In the genomic region with DNA sequence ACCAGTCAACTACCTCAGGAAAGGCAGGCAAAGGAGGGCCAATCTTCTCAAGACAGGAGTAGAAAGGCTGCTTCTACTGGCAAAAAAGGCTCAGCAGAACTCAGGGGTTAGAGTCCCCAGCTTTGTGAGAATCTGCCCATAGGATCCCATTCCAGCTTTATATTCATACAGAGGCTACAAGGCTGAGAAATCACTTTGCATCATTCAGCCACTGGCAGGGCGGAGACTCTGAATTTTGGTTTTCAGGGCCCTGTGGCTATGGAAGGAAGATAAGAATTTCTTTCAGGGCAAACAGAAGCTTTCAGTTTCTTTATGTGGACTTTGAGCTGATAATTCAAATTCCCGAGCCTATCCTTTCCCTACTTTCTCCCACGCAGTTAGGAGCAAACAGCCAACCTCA, we compare ENCODE assay signal across 11 cellular contexts.
DNase-seq lines count a peak whose midpoint lies in the region; ATAC-seq and TF ChIP-seq lines count a peak whose summit lies in the region.
"Had no signal": no experiment of that assay in that cellular context is flagged by ENCODE, and none has a peak within 500 bp of the region (broad histone marks: within the 10 kb centered on the region; RNA-seq: fewer than 3 reads in every experiment).

No MANE protein-coding gene starts in this region.

- intact Hi-C loops in activated CD4-positive, alpha-beta T cell treated with anti-CD3 and anti-CD28 coated beads for 36 hours (cut with DNase I, micrococcal nuclease): no loop called here
- intact Hi-C loops in PC-3 (cut with micrococcal nuclease): no loop called here

- CTCF ChIA-PET in activated CD4-positive, alpha-beta T cell treated with anti-CD3 and anti-CD28 coated beads for 36 hours (lab: Charles Lee): no interaction called here
- CTCF ChIA-PET in PC-3 (lab: Charles Lee): no interaction called here

- no peak overlapping the region for H3K18ac ChIP-seq in trophoblast cell (ENCODE audit: low read length)

- no peak overlapping the region for H2AFZ ChIP-seq in SU-DHL-6 (ENCODE audit: low read depth, low read length, severe bottlenecking)
- no peak overlapping the region for H2AFZ ChIP-seq in trophoblast cell (ENCODE audit: insufficient read depth, low read length, poor library complexity)
- H2AFZ ChIP-seq in PC-3 (ENCODE audit: low read length): no peak overlapping the region

- no peak overlapping the region for H2BK5ac ChIP-seq in trophoblast cell (ENCODE audit: low read depth, low read length, poor library complexity)

- no peaks in the 10 kb centered on the region for H3K9me3 ChIP-seq in SU-DHL-6 (ENCODE audit: insufficient read depth, low read length)
- H3K9me3 ChIP-seq in trophoblast cell (ENCODE audit: insufficient read depth, low read depth, low read length): no peaks in the 10 kb centered on the region
- no peaks in the 10 kb centered on the region for H3K9me3 ChIP-seq in PC-3 (ENCODE audit: low read length)

- H3K9ac ChIP-seq in SU-DHL-6 (ENCODE audit: low read length) (peak overlapping the region; percentile 72), trophoblast cell (ENCODE audit: low read length) (no peak overlapping the region), PC-3 (ENCODE audit: low read length) (no peak overlapping the region)

- no peak overlapping the region for H3K23ac ChIP-seq in trophoblast cell (ENCODE audit: low read length)

- no peaks in the 10 kb centered on the region for H3K79me1 ChIP-seq in trophoblast cell (ENCODE audit: low read length)

- peak overlapping the region; percentile 100 for H3K27ac ChIP-seq in SU-DHL-6 (ENCODE audit: low read depth, low read length)
- no peak overlapping the region for H3K27ac ChIP-seq in trophoblast cell (ENCODE audit: low read depth, low read length)
- H3K27ac ChIP-seq in PC-3 (ENCODE audit: low read length): no peak overlapping the region
- H3K27ac ChIP-seq: 22Rv1 had no signal

- H3K36me3 Mint-ChIP-seq in activated CD4-positive, alpha-beta T cell treated with anti-CD3 and anti-CD28 coated beads for 36 hours (ENCODE audit: low read depth): peaks cover 5% of the 10 kb centered on the region

- H2BK120ac ChIP-seq in trophoblast cell (ENCODE audit: insufficient read depth, low read length, poor library complexity): no peak overlapping the region

- no TSS peak for BruUV-seq in PC-3 (replicated peaks; lab: Mats Ljungman, UMichigan)

- H3K9me2 ChIP-seq in SU-DHL-6 (replicated peaks; ENCODE audit: insufficient read depth, low read length) (no peaks in the 10 kb centered on the region), PC-3 (replicated peaks; ENCODE audit: low read length) (no peaks in the 10 kb centered on the region)

- H4K8ac ChIP-seq in trophoblast cell (ENCODE audit: low read depth, low read length): no peak overlapping the region

- peaks cover 2% of the 10 kb centered on the region for H3K9me3 Mint-ChIP-seq in activated CD4-positive, alpha-beta T cell treated with anti-CD3 and anti-CD28 coated beads for 36 hours (ENCODE audit: low read depth)

- ATAC-seq in activated CD4-positive, alpha-beta T cell treated with anti-CD3 and anti-CD28 coated beads for 36 hours: no peak
- peak; percentile 39 for ATAC-seq in HG02763 (IDR thresholded peaks at IDR 0.05; ENCODE audit: unreplicated experiment)
- ATAC-seq in PC-3: no peak

- H3K4me2 ChIP-seq in SU-DHL-6 (ENCODE audit: low read depth, low read length, poor library complexity, severe bottlenecking): peak overlapping the region; percentile 73
- H3K4me2 ChIP-seq in trophoblast cell (ENCODE audit: low read length): no peak overlapping the region
- H3K4me2 ChIP-seq in PC-3 (ENCODE audit: low read length): no peak overlapping the region

- H3K27me3 ChIP-seq in SU-DHL-6 (ENCODE audit: low read length) (no peaks in the 10 kb centered on the region), trophoblast cell (ENCODE audit: insufficient read depth, low read length) (no peaks in the 10 kb centered on the region), PC-3 (ENCODE audit: low read length) (no peaks in the 10 kb centered on the region)

- no peak overlapping the region for H2AK5ac ChIP-seq in trophoblast cell (ENCODE audit: low read length)

- no peak for DNase-seq in activated CD4-positive, alpha-beta T cell treated with anti-CD3 and anti-CD28 coated beads for 36 hours
- no peak for DNase-seq in activated CD4-positive, alpha-beta T cell treated with anti-CD3 and anti-CD28 coated beads, Interleukin-2, amount 50 U/mL, for 4 hours
- DNase-seq in trophoblast cell (no peak), GM19240 (ENCODE audit: insufficient read length, low spot score) (no peak), PC-3 (no peak), NCI-H1694 treated with DMSO at 0.1 percent for 48 hours (lab: John Stamatoyannopoulos, UW) (no peak)
- DNase-seq: NCI-H748 treated with DMSO at 0.1 percent for 48 hours, posterior cingulate gyrus had no signal

- peaks cover 71% of the 10 kb centered on the region for H3K4me1 Mint-ChIP-seq in activated CD4-positive, alpha-beta T cell treated with anti-CD3 and anti-CD28 coated beads for 36 hours

- H3F3A ChIP-seq in SU-DHL-6 (ENCODE audit: insufficient read depth) (peaks cover 42% of the 10 kb centered on the region), PC-3 (ENCODE audit: low read length, unreplicated experiment) (no peaks in the 10 kb centered on the region)

- POLR2A ChIA-PET in activated CD4-positive, alpha-beta T cell treated with anti-CD3 and anti-CD28 coated beads for 36 hours (lab: Charles Lee): no interaction called here
- POLR2A ChIA-PET in PC-3 (lab: Charles Lee; ENCODE audit: unreplicated experiment): no interaction called here

- H3K14ac ChIP-seq in trophoblast cell (ENCODE audit: low read length): no peak overlapping the region

- H4K91ac ChIP-seq in trophoblast cell (ENCODE audit: low read depth, low read length): peak overlapping the region; percentile 2

- no peak overlapping the region for H2BK12ac ChIP-seq in trophoblast cell (ENCODE audit: low read length)

- H4K20me1 ChIP-seq in SU-DHL-6 (ENCODE audit: low read depth, low read length): no peaks in the 10 kb centered on the region
- no peaks in the 10 kb centered on the region for H4K20me1 ChIP-seq in PC-3 (ENCODE audit: low read length)

- H3K4ac ChIP-seq in trophoblast cell (ENCODE audit: low read depth, low read length): no peak overlapping the region

- H3K79me2 ChIP-seq in SU-DHL-6 (ENCODE audit: insufficient read depth, low read length) (no peaks in the 10 kb centered on the region), trophoblast cell (ENCODE audit: control insufficient read depth, insufficient read depth, low read length, poor library complexity) (no peaks in the 10 kb centered on the region), PC-3 (ENCODE audit: low read length) (no peaks in the 10 kb centered on the region)

- no CpG with 5 or more reads among the region's 3 CpGs for WGBS in trophoblast cell (ENCODE audit: extremely low coverage, insufficient coverage, insufficient read length)

- H3K27ac Mint-ChIP-seq in activated CD4-positive, alpha-beta T cell treated with anti-CD3 and anti-CD28 coated beads for 36 hours: peak overlapping the region; percentile 85

- TF ChIP-seq CTCF in SU-DHL-6 (IDR thresholded peaks at IDR 0.05; ENCODE audit: insufficient read depth, low read length, poor library complexity, severe bottlenecking) (no peak), PC-3 (conservative IDR thresholded peaks at IDR 0.05; ENCODE audit: low read depth, low read length) (no peak)

- no peak overlapping the region for H4K12ac ChIP-seq in trophoblast cell (ENCODE audit: low read depth, low read length)

- H3K27me3 Mint-ChIP-seq in activated CD4-positive, alpha-beta T cell treated with anti-CD3 and anti-CD28 coated beads for 36 hours: no peaks in the 10 kb centered on the region

- H3K36me3 ChIP-seq in SU-DHL-6 (ENCODE audit: low read length) (peaks cover 6% of the 10 kb centered on the region; the same call in 1 of the 2 replicates), trophoblast cell (ENCODE audit: control insufficient read depth in 1 of 2, insufficient read depth in 2 of 2, low read length in 2 of 2) (no peaks in the 10 kb centered on the region), PC-3 (ENCODE audit: low read depth, low read length) (no peaks in the 10 kb centered on the region)

- H3K4me3 Mint-ChIP-seq in activated CD4-positive, alpha-beta T cell treated with anti-CD3 and anti-CD28 coated beads for 36 hours: no peak overlapping the region

- H3K4me3 ChIP-seq in SU-DHL-6 (ENCODE audit: insufficient read depth, low read length, poor library complexity, severe bottlenecking): no peak overlapping the region
- H3K4me3 ChIP-seq in trophoblast cell (ENCODE audit: low read depth, low read length): no peak overlapping the region
- no peak overlapping the region for H3K4me3 ChIP-seq in PC-3 (ENCODE audit: low read length)

- H3K4me1 ChIP-seq in trophoblast cell (ENCODE audit: control insufficient read depth in 1 of 2, insufficient read depth in 2 of 2, low read length in 2 of 2) (no peaks in the 10 kb centered on the region), PC-3 (ENCODE audit: insufficient read depth, low read length) (no peaks in the 10 kb centered on the region)
